34 cellular contexts compared by ENCODE assay signal in genomic region chr19:27872370-27872769, GRCh38.
"Had no signal": no experiment of that assay in that cellular context is flagged by ENCODE, and none has a peak within 500 bp of the region (broad histone marks: within the 10 kb centered on the region; RNA-seq: fewer than 3 reads in every experiment).

No MANE protein-coding gene starts in this region.

- H3K27me3 ChIP-seq: adrenal gland, cardiac muscle cell had no signal

- H3K27ac ChIP-seq: adrenal gland, cardiac muscle cell, VCaP had no signal

- H3K36me3 ChIP-seq: adrenal gland, cardiac muscle cell had no signal

- H3K4me1 ChIP-seq: adrenal gland had no signal

- H3K4me3 ChIP-seq: adrenal gland, cardiac muscle cell had no signal

- FAIRE-seq: astrocyte, bronchial epithelial cell, TTC549 had no signal

- ATAC-seq: activated CD8-positive, alpha-beta T cell treated with anti-CD3 and anti-CD28 coated beads for 36 hours; activated naive CD4-positive, alpha-beta T cell treated with anti-CD3 and anti-CD28 coated beads, Interleukin-2, amount 50 U/mL, for 72 hours; activated T-cell treated with anti-CD3 and anti-CD28 coated beads, Interleukin-2, amount 50 U/mL, for 4 hours; activated T-cell treated with anti-CD3 and anti-CD28 coated beads, Interleukin-2, amount 50 U/mL, for 72 hours; activated T-helper 17 cell treated with anti-CD3 and anti-CD28 coated beads, Interleukin-2, amount 50 U/mL, for 72 hours had no signal

- DNase-seq: activated B cell treated with CpG ODN at 0.5 μM for 24 hours; activated CD4-positive, alpha-beta memory T cell treated with anti-CD3 and anti-CD28 coated beads for 36 hours; activated CD4-positive, alpha-beta T cell treated with anti-CD3 and anti-CD28 coated beads for 4 hours; activated CD4-positive, alpha-beta T cell treated with anti-CD3 and anti-CD28 coated beads, Interleukin-2, amount 10 ng/mL, durations not matched to agents 24 days and 14 days; activated CD4-positive, alpha-beta T cell treated with anti-CD3 and anti-CD28 coated beads, Interleukin-2, amount 50 U/mL, for 1 hour; activated CD4-positive, alpha-beta T cell treated with anti-CD3 and anti-CD28 coated beads, Interleukin-2, amount 50 U/mL, for 4 hours; activated CD4-positive, CD25-positive, alpha-beta regulatory T cell treated with anti-CD3 and anti-CD28 coated beads, Interleukin-2, amount 50 U/mL, for 72 hours; activated CD8-positive, alpha-beta memory T cell treated with anti-CD3 and anti-CD28 coated beads, Interleukin-2, amount 50 U/mL, for 4 hours; activated CD8-positive, alpha-beta T cell treated with anti-CD3 and anti-CD28 coated beads for 36 hours; activated effector memory CD4-positive, alpha-beta T cell treated with anti-CD3 and anti-CD28 coated beads, Interleukin-2, amount 50 U/mL, for 16 hours; activated gamma-delta T cell treated with Interleukin-2 at 50 U/mL for 16 hours; activated naive CD4-positive, alpha-beta T cell; activated naive CD4-positive, alpha-beta T cell treated with anti-CD3 and anti-CD28 coated beads for 36 hours; activated naive CD4-positive, alpha-beta T cell treated with anti-CD3 and anti-CD28 coated beads, Interleukin-2, amount 50 U/mL, for 16 hours; activated naive CD8-positive, alpha-beta T cell treated with anti-CD3 and anti-CD28 coated beads for 36 hours; activated T-cell treated with anti-CD3 and anti-CD28 coated beads for 4 hours; activated T-cell treated with anti-CD3 and anti-CD28 coated beads, Interleukin-2, amount 50 U/mL, for 1 hour; activated T-cell treated with anti-CD3 and anti-CD28 coated beads, Interleukin-2, amount 50 U/mL, for 4 hours; activated T-cell treated with anti-CD3 and anti-CD28 coated beads, Interleukin-2, amount 50 U/mL, for 72 hours; adrenal gland; amniotic stem cell; aorta; caudate nucleus; cerebellar nuclear complex; T-helper 1 cell; T-helper 2 cell; T-helper 9 cell had no signal

- H3K9me3 ChIP-seq: adrenal gland had no signal
